Comparison of ENCODE assay signal across 1 cellular context in genomic region chr1:204152310-204153044, GRCh38.
TF ChIP-seq lines count a peak whose summit lies in the region.

No MANE protein-coding gene starts in this region.

TF ChIP-seq in HepG2, 621 proteins besides CTCF, POLR2A, EP300 and RAD21 (continued from another document and continues in another):
- TF ChIP-seq ZNF770 (CRISPR knock-in tag; IDR thresholded peaks at IDR 0.05), result no peak; the same call in 1 of the 2 replicates
- TF ChIP-seq DZIP1 (CRISPR knock-in tag; IDR thresholded peaks at IDR 0.05), result no peak
- no peak for TF ChIP-seq KDM6A (CRISPR knock-in tag; IDR thresholded peaks at IDR 0.05; ENCODE audit: low read depth)
- TF ChIP-seq, protein P1, sequence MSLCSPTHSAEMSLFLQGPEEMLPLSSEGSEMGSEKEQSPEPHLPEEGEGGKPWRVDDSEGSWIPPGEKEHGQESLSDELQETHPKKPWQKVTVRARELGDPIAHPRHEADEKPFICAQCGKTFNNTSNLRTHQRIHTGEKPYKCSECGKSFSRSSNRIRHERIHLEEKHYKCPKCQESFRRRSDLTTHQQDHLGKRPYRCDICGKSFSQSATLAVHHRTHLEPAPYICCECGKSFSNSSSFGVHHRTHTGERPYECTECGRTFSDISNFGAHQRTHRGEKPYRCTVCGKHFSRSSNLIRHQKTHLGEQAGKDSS (CRISPR knock-in tag; IDR thresholded peaks at IDR 0.05; ENCODE audit: borderline replicate concordance, low read depth), result no peak
- TF ChIP-seq SALL1 (CRISPR knock-in tag; IDR thresholded peaks at IDR 0.05), result peak; percentile 18; the same call in 1 of the 2 replicates
- TF ChIP-seq ZNF788 (CRISPR knock-in tag; IDR thresholded peaks at IDR 0.05; ENCODE audit: borderline replicate concordance), result peak; percentile 62; the same call in 1 of the 2 replicates
- no peak for TF ChIP-seq ZNF235 (CRISPR knock-in tag; IDR thresholded peaks at IDR 0.05; ENCODE audit: borderline replicate concordance)
- TF ChIP-seq KMT2A (CRISPR knock-in tag; IDR thresholded peaks at IDR 0.05), result no peak
- TF ChIP-seq ZNF598 (CRISPR knock-in tag; IDR thresholded peaks at IDR 0.05; ENCODE audit: borderline replicate concordance), result no peak
- TF ChIP-seq CREB3 (CRISPR knock-in tag; IDR thresholded peaks at IDR 0.05), result no peak
- TF ChIP-seq ZNF883 (CRISPR knock-in tag; IDR thresholded peaks at IDR 0.05; ENCODE audit: not compliant biosample characterization), result peak; percentile 36
- no peak for TF ChIP-seq ZNF451 (CRISPR knock-in tag; IDR thresholded peaks at IDR 0.05)
- TF ChIP-seq ZNF335 (CRISPR knock-in tag; IDR thresholded peaks at IDR 0.05), result no peak
- TF ChIP-seq FUBP1 (CRISPR knock-in tag; IDR thresholded peaks at IDR 0.05; ENCODE audit: borderline replicate concordance), result no peak
- TF ChIP-seq GLI4 (CRISPR knock-in tag; IDR thresholded peaks at IDR 0.05; ENCODE audit: borderline replicate concordance), result no peak
- peak; percentile 90 for TF ChIP-seq HNRNPL (IDR thresholded peaks at IDR 0.05; ENCODE audit: low read depth, low read length)
- TF ChIP-seq, protein P2, sequence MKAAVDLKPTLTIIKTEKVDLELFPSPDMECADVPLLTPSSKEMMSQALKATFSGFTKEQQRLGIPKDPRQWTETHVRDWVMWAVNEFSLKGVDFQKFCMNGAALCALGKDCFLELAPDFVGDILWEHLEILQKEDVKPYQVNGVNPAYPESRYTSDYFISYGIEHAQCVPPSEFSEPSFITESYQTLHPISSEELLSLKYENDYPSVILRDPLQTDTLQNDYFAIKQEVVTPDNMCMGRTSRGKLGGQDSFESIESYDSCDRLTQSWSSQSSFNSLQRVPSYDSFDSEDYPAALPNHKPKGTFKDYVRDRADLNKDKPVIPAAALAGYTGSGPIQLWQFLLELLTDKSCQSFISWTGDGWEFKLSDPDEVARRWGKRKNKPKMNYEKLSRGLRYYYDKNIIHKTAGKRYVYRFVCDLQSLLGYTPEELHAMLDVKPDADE (CRISPR knock-in tag; IDR thresholded peaks at IDR 0.05), result no peak
- TF ChIP-seq ZNF670 (CRISPR knock-in tag; IDR thresholded peaks at IDR 0.05; ENCODE audit: borderline replicate concordance), result no peak
- TF ChIP-seq, protein P3, sequence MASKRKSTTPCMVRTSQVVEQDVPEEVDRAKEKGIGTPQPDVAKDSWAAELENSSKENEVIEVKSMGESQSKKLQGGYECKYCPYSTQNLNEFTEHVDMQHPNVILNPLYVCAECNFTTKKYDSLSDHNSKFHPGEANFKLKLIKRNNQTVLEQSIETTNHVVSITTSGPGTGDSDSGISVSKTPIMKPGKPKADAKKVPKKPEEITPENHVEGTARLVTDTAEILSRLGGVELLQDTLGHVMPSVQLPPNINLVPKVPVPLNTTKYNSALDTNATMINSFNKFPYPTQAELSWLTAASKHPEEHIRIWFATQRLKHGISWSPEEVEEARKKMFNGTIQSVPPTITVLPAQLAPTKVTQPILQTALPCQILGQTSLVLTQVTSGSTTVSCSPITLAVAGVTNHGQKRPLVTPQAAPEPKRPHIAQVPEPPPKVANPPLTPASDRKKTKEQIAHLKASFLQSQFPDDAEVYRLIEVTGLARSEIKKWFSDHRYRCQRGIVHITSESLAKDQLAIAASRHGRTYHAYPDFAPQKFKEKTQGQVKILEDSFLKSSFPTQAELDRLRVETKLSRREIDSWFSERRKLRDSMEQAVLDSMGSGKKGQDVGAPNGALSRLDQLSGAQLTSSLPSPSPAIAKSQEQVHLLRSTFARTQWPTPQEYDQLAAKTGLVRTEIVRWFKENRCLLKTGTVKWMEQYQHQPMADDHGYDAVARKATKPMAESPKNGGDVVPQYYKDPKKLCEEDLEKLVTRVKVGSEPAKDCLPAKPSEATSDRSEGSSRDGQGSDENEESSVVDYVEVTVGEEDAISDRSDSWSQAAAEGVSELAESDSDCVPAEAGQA (IDR thresholded peaks at IDR 0.05; ENCODE audit: low read depth), result no peak
- TF ChIP-seq, protein P3 (CRISPR knock-in tag; IDR thresholded peaks at IDR 0.05; ENCODE audit: borderline replicate concordance), result no peak
- TF ChIP-seq ISL2 (CRISPR knock-in tag; IDR thresholded peaks at IDR 0.05), result no peak
- TF ChIP-seq, protein P4, sequence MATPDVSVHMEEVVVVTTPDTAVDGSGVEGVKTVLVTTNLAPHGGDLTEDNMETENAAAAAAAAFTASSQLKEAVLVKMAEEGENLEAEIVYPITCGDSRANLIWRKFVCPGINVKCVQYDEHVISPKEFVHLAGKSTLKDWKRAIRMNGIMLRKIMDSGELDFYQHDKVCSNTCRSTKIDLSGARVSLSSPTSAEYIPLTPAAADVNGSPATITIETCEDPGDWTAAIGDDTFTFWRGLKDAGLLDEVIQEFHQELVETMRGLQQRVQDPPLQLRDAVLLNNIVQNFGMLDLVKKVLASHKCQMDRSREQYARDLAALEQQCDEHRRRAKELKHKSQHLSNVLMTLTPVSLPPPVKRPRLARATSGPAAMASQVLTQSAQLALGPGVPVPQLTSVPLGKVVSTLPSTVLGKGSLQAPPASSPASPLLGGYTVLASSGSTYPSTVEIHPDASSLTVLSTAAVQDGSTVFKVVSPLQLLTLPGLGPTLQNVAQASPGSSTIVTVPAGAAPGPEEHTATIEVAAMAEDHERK (CRISPR knock-in tag; IDR thresholded peaks at IDR 0.05; ENCODE audit: low read depth), result no peak
- no peak for TF ChIP-seq ZBTB8A (CRISPR knock-in tag; IDR thresholded peaks at IDR 0.05; ENCODE audit: borderline replicate concordance, low read depth)
- TF ChIP-seq EED (CRISPR knock-in tag; IDR thresholded peaks at IDR 0.05), result no peak
- no peak for TF ChIP-seq STAG1 (CRISPR knock-in tag; IDR thresholded peaks at IDR 0.05)
- peak; percentile 52; the same call in 1 of the 2 replicates for TF ChIP-seq ZBTB4 (CRISPR knock-in tag; IDR thresholded peaks at IDR 0.05; ENCODE audit: borderline replicate concordance)
- no peak for TF ChIP-seq FOSL1 (CRISPR knock-in tag; IDR thresholded peaks at IDR 0.05; ENCODE audit: borderline replicate concordance)
- no peak for TF ChIP-seq EEA1 (CRISPR knock-in tag; IDR thresholded peaks at IDR 0.05; ENCODE audit: borderline replicate concordance)
- TF ChIP-seq, protein P5, sequence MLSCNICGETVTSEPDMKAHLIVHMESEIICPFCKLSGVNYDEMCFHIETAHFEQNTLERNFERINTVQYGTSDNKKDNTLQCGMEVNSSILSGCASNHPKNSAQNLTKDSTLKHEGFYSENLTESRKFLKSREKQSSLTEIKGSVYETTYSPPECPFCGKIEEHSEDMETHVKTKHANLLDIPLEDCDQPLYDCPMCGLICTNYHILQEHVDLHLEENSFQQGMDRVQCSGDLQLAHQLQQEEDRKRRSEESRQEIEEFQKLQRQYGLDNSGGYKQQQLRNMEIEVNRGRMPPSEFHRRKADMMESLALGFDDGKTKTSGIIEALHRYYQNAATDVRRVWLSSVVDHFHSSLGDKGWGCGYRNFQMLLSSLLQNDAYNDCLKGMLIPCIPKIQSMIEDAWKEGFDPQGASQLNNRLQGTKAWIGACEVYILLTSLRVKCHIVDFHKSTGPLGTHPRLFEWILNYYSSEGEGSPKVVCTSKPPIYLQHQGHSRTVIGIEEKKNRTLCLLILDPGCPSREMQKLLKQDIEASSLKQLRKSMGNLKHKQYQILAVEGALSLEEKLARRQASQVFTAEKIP (CRISPR knock-in tag; IDR thresholded peaks at IDR 0.05; ENCODE audit: borderline replicate concordance), result no peak
- TF ChIP-seq ZSCAN9 (CRISPR knock-in tag; IDR thresholded peaks at IDR 0.05; ENCODE audit: borderline replicate concordance), result no peak
- no peak for TF ChIP-seq MAFK (conservative IDR thresholded peaks at IDR 0.05 in 1 of 2, IDR thresholded peaks at IDR 0.05 in 1 of 2; ENCODE audit: low read length in 2 of 2)
- no peak for TF ChIP-seq GZF1 (CRISPR knock-in tag; IDR thresholded peaks at IDR 0.05)
- no peak for TF ChIP-seq FOXJ3 (CRISPR knock-in tag; IDR thresholded peaks at IDR 0.05; ENCODE audit: borderline replicate concordance)
- no peak for TF ChIP-seq SUZ12 (IDR thresholded peaks at IDR 0.05; ENCODE audit: low read depth, low read length)
- no peak for TF ChIP-seq ZNF564 (CRISPR knock-in tag; IDR thresholded peaks at IDR 0.05)
